Comparison of ENCODE assay signal across 8 cellular contexts in the genomic region with DNA sequence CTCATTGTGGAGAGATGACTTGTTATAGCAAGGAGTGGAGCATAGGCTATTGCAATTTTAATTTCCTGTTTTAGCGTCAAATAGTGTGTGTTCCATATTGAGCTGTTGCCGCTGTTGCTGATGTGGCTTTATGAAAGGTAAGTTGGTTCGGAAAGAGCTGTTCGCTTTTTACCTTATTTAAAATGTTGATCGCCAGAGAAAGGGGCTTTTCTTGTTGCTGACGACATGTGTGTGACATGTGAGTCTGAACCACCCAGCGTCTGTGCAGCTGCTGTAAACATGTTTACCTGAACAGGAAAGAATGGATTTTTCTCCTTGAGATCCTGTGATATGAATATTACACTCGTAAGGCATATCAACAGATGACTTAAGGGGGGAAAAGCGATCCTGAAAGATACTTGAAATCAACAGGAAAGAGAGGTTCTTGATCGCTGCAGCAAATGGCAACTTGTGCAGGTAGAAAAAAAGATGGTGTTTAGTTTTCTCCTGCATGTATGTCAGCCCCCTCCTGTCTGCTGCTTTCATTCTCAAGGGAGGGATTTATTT. TPM values are rescaled to one million over a fixed set of nuclear protein-coding genes. Genes with fewer than 3 reads are reported as not detected.
A peak's percentile ranks its signal among the peaks of the same experiment; 100 is the strongest.
DNase-seq lines count a peak whose midpoint lies in the region; ATAC-seq and TF ChIP-seq lines count a peak whose summit lies in the region.

No MANE protein-coding gene starts in this region.

- H3K79me2 ChIP-seq in OCI-LY7 (ENCODE audit: insufficient read depth, low read depth, low read length) = peaks cover 78% of the 10 kb centered on the region

- H3K4me3 ChIP-seq in OCI-LY7 (ENCODE audit: low read depth, low read length, poor library complexity, severe bottlenecking) = peak overlapping the region; percentile 97

- no peaks in the 10 kb centered on the region for H3K36me3 ChIP-seq in OCI-LY7 (ENCODE audit: insufficient read depth, low read length)

- intact Hi-C loops in OCI-LY7 (cut with micrococcal nuclease; ENCODE audit: unreplicated experiment) = loop anchor here (5.0 to 10.0 kb wide), 2 partner anchors 173 to 451 kb away; no protein-coding TSS in a partner anchor

- DNase-seq in NCI-H1105 treated with DMSO at 0.1 percent for 48 hours (lab: John Stamatoyannopoulos, UW) (peak; percentile 32), NCI-H1105 (lab: John Stamatoyannopoulos, UW) (no peak), OCI-LY7 (ENCODE audit: low spot score) (peak; percentile 14), myocyte (ENCODE audit: low read depth) (peak; percentile 36), omental fat pad (ENCODE audit: low spot score) (no peak)
- DNase-seq in central memory CD4-positive, alpha-beta T cell = peak; percentile 76

- ATAC-seq in GM21360 (IDR thresholded peaks at IDR 0.05; ENCODE audit: unreplicated experiment) = no peak
- no peak for ATAC-seq in HG03196 (IDR thresholded peaks at IDR 0.05; ENCODE audit: unreplicated experiment)
- no peak for ATAC-seq in omental fat pad (ENCODE audit: low FRiP score)

- TF ChIP-seq CTCF in OCI-LY7 (conservative IDR thresholded peaks at IDR 0.05; ENCODE audit: low read length) (no peak), omental fat pad (IDR thresholded peaks at IDR 0.05) (no peak)

- H2AFZ ChIP-seq in OCI-LY7 (ENCODE audit: low read length) = no peak overlapping the region

- H3K4me2 ChIP-seq in OCI-LY7 (ENCODE audit: low read length) = peak overlapping the region; percentile 99

- H3K27ac ChIP-seq in OCI-LY7 (ENCODE audit: low read depth, low read length, poor library complexity, severe bottlenecking) = peak overlapping the region; percentile 94

- peaks cover 41% of the 10 kb centered on the region for H4K20me1 ChIP-seq in OCI-LY7 (ENCODE audit: insufficient read depth, low read length)

- no peaks in the 10 kb centered on the region for H3K9me3 ChIP-seq in OCI-LY7 (ENCODE audit: low read length)

- peaks cover 31% of the 10 kb centered on the region for H3K4me1 ChIP-seq in OCI-LY7 (ENCODE audit: insufficient read depth, low read length, poor library complexity, severe bottlenecking)

- TSS peak; percentile 29 for BruUV-seq in OCI-LY7 (replicated peaks; lab: Mats Ljungman, UMichigan)

- POLR2A ChIA-PET in OCI-LY7 (lab: Charles Lee) = interaction anchor here (0.6 to 1.0 kb wide), 4 partner anchors 9 to 433 kb away, joined by 3 to 4 read pairs (median 4); a partner anchor contains a TSS

- no peaks in the 10 kb centered on the region for H3K9me2 ChIP-seq in OCI-LY7 (ENCODE audit: insufficient read depth, low read length)

- CTCF ChIA-PET in OCI-LY7 (lab: Charles Lee; ENCODE audit: unreplicated experiment) = no interaction called here

RNA-seq across cellular contexts. Expression of a gene that starts 2.5 kb away (rescaled TPM):
- total RNA-seq in OCI-LY7 (2014; rRNA removed; shearing (Covaris generic)) = 27.6 and 33.2 TPM in 2 replicates
- total RNA-seq in OCI-LY7 (2022) (41.9 and 47.7 TPM in 2 replicates), myocyte (147 and 186 TPM in 2 replicates), omental fat pad (100 to 1,000 TPM in 1 of 4 donors, 10 to 100 TPM in 3; 56.6 to 128 (median 71.9) TPM)
- 31.5 TPM for polyA plus RNA-seq in myocyte (2012)

Comparison
In these comparisons a context has a peak if more than half of its experiments do, and no peak if none do; other contexts are left out.
1. DNase-seq: peak in NCI-H1105 treated with DMSO at 0.1 percent for 48 hours (single experiment), OCI-LY7 (single experiment), central memory CD4-positive, alpha-beta T cell (single experiment) and myocyte (single experiment); none in NCI-H1105 (single experiment) and omental fat pad (single experiment).